ENCODE assay signal across 28 cellular contexts in the genomic region with DNA sequence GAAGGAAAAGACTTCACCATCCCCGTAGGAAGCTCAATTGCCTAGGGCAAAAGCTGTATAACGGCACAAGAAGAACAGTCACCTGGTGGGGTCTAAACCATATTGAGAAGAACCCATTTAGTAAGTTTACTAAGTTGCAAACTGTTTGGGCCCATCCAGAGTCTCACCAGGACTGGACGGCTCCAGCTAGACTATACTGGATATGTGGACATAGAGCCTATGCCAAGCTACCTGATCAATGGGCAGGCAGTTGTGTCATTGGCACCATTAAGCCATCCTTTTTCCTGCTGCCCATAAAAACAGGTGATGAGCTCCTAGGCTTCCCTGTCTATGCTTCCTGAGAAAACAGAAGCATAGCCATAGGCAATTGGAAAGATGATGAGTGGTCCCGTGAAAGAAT.
"Had no signal": no experiment of that assay in that cellular context is flagged by ENCODE, and none has a peak within 500 bp of the region (broad histone marks: within the 10 kb centered on the region; RNA-seq: fewer than 3 reads in every experiment).

No MANE protein-coding gene starts in this region.

- H3K27ac ChIP-seq: stomach, suprapubic skin, testis, thoracic aorta, thyroid gland, tibial artery, transverse colon, upper lobe of left lung, upper lobe of right lung, uterus, vagina had no signal

- H3K4me1 Mint-ChIP-seq: stimulated activated effector memory CD8-positive, alpha-beta T cell treated with anti-CD3 and anti-CD28 coated beads, Interleukin-12 subunit alpha, Interleukin-12 subunit beta, amount 100 ng/mL, for 72 hours; stimulated activated memory B cell treated with anti-CD40 and anti-IgM and Interleukin-4, amounts not matched to agents 10 μg/mL and 1 μg/mL and 100 μg/mL, for 72 hours; stimulated activated naive CD8-positive, alpha-beta T cell treated with anti-CD3 and anti-CD28 coated beads, Interleukin-15, amount 100 ng/mL, for 72 hours had no signal

- H3K27me3 ChIP-seq: stomach, suprapubic skin, testis, thyroid gland, tibial artery, transverse colon, upper lobe of left lung, upper lobe of right lung, uterus, vagina had no signal

- H3K36me3 ChIP-seq: thoracic aorta, thyroid gland, upper lobe of left lung, upper lobe of right lung, uterus had no signal

- ATAC-seq: stimulated activated effector memory CD8-positive, alpha-beta T cell treated with anti-CD3 and anti-CD28 coated beads, Interleukin-12 subunit alpha, Interleukin-12 subunit beta, amount 100 ng/mL, for 72 hours; stimulated activated memory B cell treated with anti-CD40 and anti-IgM and Interleukin-4, amounts not matched to agents 10 μg/mL and 1 μg/mL and 100 μg/mL, for 72 hours; stimulated activated naive B cell treated with anti-CD40 and anti-IgM and Interleukin-4, amounts not matched to agents 10 μg/mL and 1 μg/mL and 100 μg/mL, for 72 hours; stimulated activated naive CD8-positive, alpha-beta T cell treated with anti-CD3 and anti-CD28 coated beads, Interleukin-15, amount 100 ng/mL, for 72 hours; stimulated activated naive CD8-positive, alpha-beta T cell treated with anti-CD3 and anti-CD28 coated beads, Interleukin-15, Interleukin-2, amounts not matched to agents 100 U/mL and 50 U/mL, for 24 hours; upper lobe of right lung had no signal

- H3K9me3 ChIP-seq: testis, thyroid gland had no signal

- H3K4me1 ChIP-seq: stomach, suprapubic skin, testis, thyroid gland, tibial artery, transverse colon, upper lobe of left lung, upper lobe of right lung, uterus, vagina had no signal

- FAIRE-seq: urothelium cell line had no signal

- H3K27ac Mint-ChIP-seq: stimulated activated effector memory CD8-positive, alpha-beta T cell treated with anti-CD3 and anti-CD28 coated beads, Interleukin-12 subunit alpha, Interleukin-12 subunit beta, amount 100 ng/mL, for 72 hours; stimulated activated memory B cell treated with anti-CD40 and anti-IgM and Interleukin-4, amounts not matched to agents 10 μg/mL and 1 μg/mL and 100 μg/mL, for 72 hours; stimulated activated naive B cell treated with anti-CD40 and anti-IgM and Interleukin-4, amounts not matched to agents 10 μg/mL and 1 μg/mL and 100 μg/mL, for 72 hours; stimulated activated naive CD8-positive, alpha-beta T cell treated with anti-CD3 and anti-CD28 coated beads, Interleukin-15, amount 100 ng/mL, for 72 hours; stimulated activated naive CD8-positive, alpha-beta T cell treated with anti-CD3 and anti-CD28 coated beads, Interleukin-15, Interleukin-2, amounts not matched to agents 100 ng/mL and 50 ng/mL, for 24 hours; type B pancreatic cell had no signal

- H3K4me3 ChIP-seq: stomach, suprapubic skin, testis, thoracic aorta, thyroid gland, tibial artery, transverse colon, upper lobe of left lung, upper lobe of right lung, uterus, vagina had no signal

- H3K4me3 Mint-ChIP-seq: stimulated activated effector memory CD8-positive, alpha-beta T cell treated with anti-CD3 and anti-CD28 coated beads, Interleukin-12 subunit alpha, Interleukin-12 subunit beta, amount 100 ng/mL, for 72 hours; stimulated activated memory B cell treated with anti-CD40 and anti-IgM and Interleukin-4, amounts not matched to agents 10 μg/mL and 1 μg/mL and 100 μg/mL, for 72 hours; stimulated activated naive B cell treated with anti-CD40 and anti-IgM and Interleukin-4, amounts not matched to agents 10 μg/mL and 1 μg/mL and 100 μg/mL, for 72 hours; stimulated activated naive CD8-positive, alpha-beta T cell treated with anti-CD3 and anti-CD28 coated beads, Interleukin-15, amount 100 ng/mL, for 72 hours; stimulated activated naive CD8-positive, alpha-beta T cell treated with anti-CD3 and anti-CD28 coated beads, Interleukin-15, Interleukin-2, amounts not matched to agents 100 ng/mL and 50 ng/mL, for 24 hours; type B pancreatic cell had no signal

- H3K27me3 Mint-ChIP-seq: stimulated activated memory B cell treated with anti-CD40 and anti-IgM and Interleukin-4, amounts not matched to agents 10 μg/mL and 1 μg/mL and 100 μg/mL, for 72 hours; stimulated activated naive B cell treated with anti-CD40 and anti-IgM and Interleukin-4, amounts not matched to agents 10 μg/mL and 1 μg/mL and 100 μg/mL, for 72 hours; stimulated activated naive CD8-positive, alpha-beta T cell treated with anti-CD3 and anti-CD28 coated beads, Interleukin-15, amount 100 ng/mL, for 72 hours; stimulated activated naive CD8-positive, alpha-beta T cell treated with anti-CD3 and anti-CD28 coated beads, Interleukin-15, Interleukin-2, amounts not matched to agents 100 ng/mL and 50 ng/mL, for 24 hours; type B pancreatic cell had no signal

- DNase-seq: stimulated activated CD4-positive, alpha-beta T cell treated with anti-CD3 and anti-CD28 coated beads, Interleukin-2, amount 100 ng/mL, for 48 hours; stimulated activated CD4-positive, alpha-beta T cell treated with anti-CD3 and anti-CD28 coated beads, Interleukin-4, amount 100 ng/mL, for 1 hour; stimulated activated CD4-positive, alpha-beta T cell treated with anti-CD3 and anti-CD28 coated beads, Interleukin-4, amount 100 ng/mL, for 24 hours; stimulated activated CD4-positive, alpha-beta T cell treated with anti-CD3 and anti-CD28 coated beads, Interleukin-4, amount 100 ng/mL, for 4 hours; stimulated activated CD8-positive, alpha-beta memory T cell treated with anti-CD3 and anti-CD28 coated beads, Interleukin-4, amount 100 ng/mL, for 48 hours; stimulated activated naive B cell treated with anti-CD40 and anti-IgM and Interleukin-4, amounts not matched to agents 10 μg/mL and 1 μg/mL and 100 μg/mL, for 72 hours; stimulated activated naive CD4-positive, alpha-beta T cell; stimulated activated naive CD4-positive, alpha-beta T cell treated with Interleukin-2 at 50 U/mL for 16 hours; stimulated activated naive CD8-positive, alpha-beta T cell treated with anti-CD3 and anti-CD28 coated beads, Interleukin-15, amount 100 ng/mL, for 72 hours; stimulated activated naive CD8-positive, alpha-beta T cell treated with anti-CD3 and anti-CD28 coated beads, Interleukin-15, Interleukin-2, amounts not matched to agents 100 U/mL and 50 U/mL, for 24 hours; stomach; substantia nigra; testis; thyroid gland; tibial artery; transverse colon; trophoblast cell; upper lobe of left lung; upper lobe of right lung; uterus had no signal
